ENCODE assay signal across 11 cellular contexts in genomic region chr7:26397326-26397725, GRCh38.
DNase-seq lines count a peak whose midpoint lies in the region; ATAC-seq and TF ChIP-seq lines count a peak whose summit lies in the region.
"Had no signal": no experiment of that assay in that cellular context is flagged by ENCODE, and none has a peak within 500 bp of the region (broad histone marks: within the 10 kb centered on the region; RNA-seq: fewer than 3 reads in every experiment).

No MANE protein-coding gene starts in this region.

- peak overlapping the region; percentile 12 for H3K4me3 Mint-ChIP-seq in activated T-cell treated with anti-CD3 and anti-CD28 coated beads, Interleukin-2, amount 50 U/mL, for 24 hours
- peak overlapping the region in 1 of 2 donors; percentile 91 for H3K4me3 Mint-ChIP-seq in stimulated activated naive B cell treated with anti-CD40 and anti-IgM and Interleukin-4, amounts not matched to agents 10 μg/mL and 1 μg/mL and 100 μg/mL, for 72 hours
- peak overlapping the region in 1 of 2 donors; percentile 80 for H3K4me3 Mint-ChIP-seq in stimulated activated naive CD8-positive, alpha-beta T cell treated with anti-CD3 and anti-CD28 coated beads, Interleukin-15, amount 100 ng/mL, for 72 hours

- intact Hi-C loops in testis (cut with DNase I; ENCODE audit: low total_unique reads) = no loop called here

- WGBS in testis, 2 donors = 31 to 47% methylated on average over 6 to 7 of the region's 7 CpGs

- H3K27ac ChIP-seq in VCaP (peak overlapping the region; percentile 90), testis (peak overlapping the region; percentile 80 to 86)

- H3K4me3 ChIP-seq in testis = peak overlapping the region in 1 of 2 donors; percentile 71

- H3K4me1 ChIP-seq in testis = peaks cover 5% of the 10 kb centered on the region

- H3K4me1 Mint-ChIP-seq in activated T-cell treated with anti-CD3 and anti-CD28 coated beads, Interleukin-2, amount 50 U/mL, for 24 hours (ENCODE audit: low read depth) = peaks cover 17% of the 10 kb centered on the region
- H3K4me1 Mint-ChIP-seq in stimulated activated naive B cell treated with anti-CD40 and anti-IgM and Interleukin-4, amounts not matched to agents 10 μg/mL and 1 μg/mL and 100 μg/mL, for 72 hours = peaks cover 19 to 36% of the 10 kb centered on the region in 2 donors
- peaks cover 16% of the 10 kb centered on the region for H3K4me1 Mint-ChIP-seq in stimulated activated naive CD8-positive, alpha-beta T cell treated with anti-CD3 and anti-CD28 coated beads, Interleukin-15, amount 100 ng/mL, for 72 hours

- no peak for DNase-seq in activated T-cell treated with anti-CD3 and anti-CD28 coated beads, Interleukin-2, amount 50 U/mL, for 24 hours
- DNase-seq in activated T-cell treated with anti-CD3 and anti-CD28 coated beads, Interleukin-2, amount 50 U/mL, for 1 hour = no peak
- DNase-seq in medulla oblongata (ENCODE audit: extremely low spot score) (peak; percentile 54), testis (peak; percentile 59)
- no peak for DNase-seq in stimulated activated naive B cell treated with anti-CD40 and anti-IgM and Interleukin-4, amounts not matched to agents 10 μg/mL and 1 μg/mL and 100 μg/mL, for 72 hours
- DNase-seq in stimulated activated naive CD8-positive, alpha-beta T cell treated with anti-CD3 and anti-CD28 coated beads, Interleukin-15, amount 100 ng/mL, for 72 hours = no peak
- DNase-seq: NCI-H1417 treated with DMSO at 0.1 percent for 48 hours had no signal

- H3K27me3 Mint-ChIP-seq in activated T-cell treated with anti-CD3 and anti-CD28 coated beads, Interleukin-2, amount 50 U/mL, for 24 hours = peaks cover 66% of the 10 kb centered on the region
- peaks cover 14 to 21% of the 10 kb centered on the region in 2 donors for H3K27me3 Mint-ChIP-seq in stimulated activated naive B cell treated with anti-CD40 and anti-IgM and Interleukin-4, amounts not matched to agents 10 μg/mL and 1 μg/mL and 100 μg/mL, for 72 hours
- peaks cover 62% of the 10 kb centered on the region for H3K27me3 Mint-ChIP-seq in stimulated activated naive CD8-positive, alpha-beta T cell treated with anti-CD3 and anti-CD28 coated beads, Interleukin-15, amount 100 ng/mL, for 72 hours

- H3K9me3 ChIP-seq in testis = no peaks in the 10 kb centered on the region
- H3K9me3 ChIP-seq: right lobe of liver had no signal

- no peaks in the 10 kb centered on the region for H3K27me3 ChIP-seq in testis
- H3K27me3 ChIP-seq: right lobe of liver had no signal

- no peak for TF ChIP-seq POLR2A in testis (IDR thresholded peaks at IDR 0.05)

- H3K36me3 Mint-ChIP-seq in activated T-cell treated with anti-CD3 and anti-CD28 coated beads, Interleukin-2, amount 50 U/mL, for 24 hours (ENCODE audit: low read depth) = no peaks in the 10 kb centered on the region
- no peaks in the 10 kb centered on the region for H3K36me3 Mint-ChIP-seq in stimulated activated naive B cell treated with anti-CD40 and anti-IgM and Interleukin-4, amounts not matched to agents 10 μg/mL and 1 μg/mL and 100 μg/mL, for 72 hours

- H3K9me3 Mint-ChIP-seq in activated T-cell treated with anti-CD3 and anti-CD28 coated beads, Interleukin-2, amount 50 U/mL, for 24 hours = no peaks in the 10 kb centered on the region
- no peaks in the 10 kb centered on the region for H3K9me3 Mint-ChIP-seq in stimulated activated naive B cell treated with anti-CD40 and anti-IgM and Interleukin-4, amounts not matched to agents 10 μg/mL and 1 μg/mL and 100 μg/mL, for 72 hours
- H3K9me3 Mint-ChIP-seq in stimulated activated naive CD8-positive, alpha-beta T cell treated with anti-CD3 and anti-CD28 coated beads, Interleukin-15, amount 100 ng/mL, for 72 hours = no peaks in the 10 kb centered on the region
- H3K9me3 Mint-ChIP-seq: activated T-cell treated with anti-CD3 and anti-CD28 coated beads, Interleukin-2, amount 50 U/mL, for 72 hours had no signal

- TF ChIP-seq CTCF in VCaP (conservative IDR thresholded peaks at IDR 0.05) (no peak), testis (IDR thresholded peaks at IDR 0.05) (no peak)

- H3K27ac Mint-ChIP-seq in activated T-cell treated with anti-CD3 and anti-CD28 coated beads, Interleukin-2, amount 50 U/mL, for 24 hours = no peak overlapping the region
- H3K27ac Mint-ChIP-seq in stimulated activated naive B cell treated with anti-CD40 and anti-IgM and Interleukin-4, amounts not matched to agents 10 μg/mL and 1 μg/mL and 100 μg/mL, for 72 hours = no peak overlapping the region
- H3K27ac Mint-ChIP-seq in stimulated activated naive CD8-positive, alpha-beta T cell treated with anti-CD3 and anti-CD28 coated beads, Interleukin-15, amount 100 ng/mL, for 72 hours = no peak overlapping the region
- H3K27ac Mint-ChIP-seq: activated T-cell treated with anti-CD3 and anti-CD28 coated beads, Interleukin-2, amount 50 U/mL, for 72 hours had no signal

- no peaks in the 10 kb centered on the region for H3K36me3 ChIP-seq in testis (ENCODE audit: low read depth, missing control alignments)
- H3K36me3 ChIP-seq: right lobe of liver had no signal

- no peak for ATAC-seq in stimulated activated naive B cell treated with anti-CD40 and anti-IgM and Interleukin-4, amounts not matched to agents 10 μg/mL and 1 μg/mL and 100 μg/mL, for 72 hours (replicated peaks)
- ATAC-seq in GM19463 (IDR thresholded peaks at IDR 0.05; ENCODE audit: unreplicated experiment) = no peak
- ATAC-seq in stimulated activated naive CD8-positive, alpha-beta T cell treated with anti-CD3 and anti-CD28 coated beads, Interleukin-15, amount 100 ng/mL, for 72 hours = no peak

Comparison
In these comparisons a context has a peak if more than half of its experiments do, and no peak if none do; other contexts are left out.
1. DNase-seq: peak in medulla oblongata (single experiment) and testis (single experiment); none in activated T-cell treated with anti-CD3 and anti-CD28 coated beads, Interleukin-2, amount 50 U/mL, for 24 hours (single experiment), activated T-cell treated with anti-CD3 and anti-CD28 coated beads, Interleukin-2, amount 50 U/mL, for 1 hour (single experiment), stimulated activated naive B cell treated with anti-CD40 and anti-IgM and Interleukin-4, amounts not matched to agents 10 μg/mL and 1 μg/mL and 100 μg/mL, for 72 hours (single experiment) and stimulated activated naive CD8-positive, alpha-beta T cell treated with anti-CD3 and anti-CD28 coated beads, Interleukin-15, amount 100 ng/mL, for 72 hours (0 of 2).